18 cellular contexts compared by ENCODE assay signal in the genomic region with DNA sequence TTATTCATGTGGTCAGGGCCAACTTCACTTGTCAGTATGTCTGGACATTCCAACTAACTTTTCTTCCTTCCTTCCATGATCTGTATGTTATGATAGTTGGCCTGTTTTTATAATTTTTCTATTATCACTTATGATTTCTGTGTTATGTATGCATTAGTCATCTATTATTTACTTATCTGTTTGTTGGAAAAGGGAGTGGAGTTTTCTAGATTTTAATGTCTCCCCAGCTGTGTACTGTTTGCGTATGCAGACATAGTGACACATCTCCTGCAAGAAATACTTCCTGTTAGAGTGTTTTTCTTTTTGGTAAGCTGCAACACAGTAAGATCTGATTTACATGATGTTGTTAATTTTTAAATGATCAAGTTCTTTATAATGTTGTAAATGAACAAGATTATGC. TPM values are rescaled to one million over a fixed set of nuclear protein-coding genes. Genes with fewer than 3 reads are reported as not detected.
A peak's percentile ranks its signal among the peaks of the same experiment; 100 is the strongest.
DNase-seq lines count a peak whose midpoint lies in the region; ATAC-seq and TF ChIP-seq lines count a peak whose summit lies in the region.
"Had no signal": no experiment of that assay in that cellular context is flagged by ENCODE, and none has a peak within 500 bp of the region (broad histone marks: within the 10 kb centered on the region; RNA-seq: fewer than 3 reads in every experiment).

No MANE protein-coding gene starts in this region.

- H3K36me3 Mint-ChIP-seq in activated CD4-positive, alpha-beta T cell treated with anti-CD3 and anti-CD28 coated beads, Interleukin-2, amount 10 ng/mL, durations not matched to agents 7 days and 5 days (ENCODE audit: low read depth): peaks cover 48% of the 10 kb centered on the region

- no peak overlapping the region for H3K4me3 Mint-ChIP-seq in activated CD4-positive, alpha-beta T cell treated with anti-CD3 and anti-CD28 coated beads, Interleukin-2, amount 10 ng/mL, durations not matched to agents 7 days and 5 days
- H3K4me3 Mint-ChIP-seq: CD8-positive, alpha-beta T cell; H9 had no signal

- no peaks in the 10 kb centered on the region for H3K9me3 Mint-ChIP-seq in activated CD4-positive, alpha-beta T cell treated with anti-CD3 and anti-CD28 coated beads, Interleukin-2, amount 10 ng/mL, durations not matched to agents 7 days and 5 days
- H3K9me3 Mint-ChIP-seq: CD8-positive, alpha-beta T cell; H9 had no signal

- CTCF ChIA-PET in activated CD4-positive, alpha-beta T cell treated with anti-CD3 and anti-CD28 coated beads, Interleukin-2, amount 10 ng/mL, durations not matched to agents 7 days and 5 days (lab: Charles Lee): no interaction called here

- H3K27ac Mint-ChIP-seq in activated CD4-positive, alpha-beta T cell treated with anti-CD3 and anti-CD28 coated beads, Interleukin-2, amount 10 ng/mL, durations not matched to agents 7 days and 5 days: peak overlapping the region; percentile 41
- H3K27ac Mint-ChIP-seq: CD8-positive, alpha-beta T cell; H9 had no signal

- no peak for DNase-seq in activated CD4-positive, alpha-beta T cell treated with anti-CD3 and anti-CD28 coated beads, Interleukin-2, amount 10 ng/mL, durations not matched to agents 7 days and 5 days
- DNase-seq in activated CD4-positive, alpha-beta T cell treated with anti-CD3 and anti-CD28 coated beads for 48 hours: no peak
- DNase-seq in amniotic epithelial cell (ENCODE audit: low read depth) (peak; percentile 41), fibroblast of pulmonary artery (ENCODE audit: low read depth) (peak; percentile 66), renal cortical epithelial cell (ENCODE audit: low read depth) (peak; percentile 30), GOT3 (lab: John Stamatoyannopoulos, UW) (no peak), NCI-H1048 (lab: John Stamatoyannopoulos, UW) (no peak)
- DNase-seq: 8988T; CD8-positive, alpha-beta T cell; DMS79; H9; MV-4-11; NCI-H1417 treated with DMSO at 0.1 percent for 48 hours; NCI-H1930; NCI-H510A treated with DMSO at 0.1 percent for 48 hours; NCI-H82 had no signal

- POLR2A ChIA-PET in activated CD4-positive, alpha-beta T cell treated with anti-CD3 and anti-CD28 coated beads, Interleukin-2, amount 10 ng/mL, durations not matched to agents 7 days and 5 days (lab: Charles Lee): no interaction called here

- TF ChIP-seq CTCF in fibroblast of pulmonary artery (IDR thresholded peaks at IDR 0.05; ENCODE audit: low read length, missing control alignments): no peak

- ATAC-seq in HG03025 (IDR thresholded peaks at IDR 0.05; ENCODE audit: low FRiP score, unreplicated experiment): no peak
- ATAC-seq: CD8-positive, alpha-beta T cell had no signal

- H3K27me3 Mint-ChIP-seq in activated CD4-positive, alpha-beta T cell treated with anti-CD3 and anti-CD28 coated beads, Interleukin-2, amount 10 ng/mL, durations not matched to agents 7 days and 5 days: no peaks in the 10 kb centered on the region

- H3K4me3 ChIP-seq in fibroblast of pulmonary artery (replicated peaks; ENCODE audit: low read depth, low read length): no peak overlapping the region
- H3K4me3 ChIP-seq: PC-9 had no signal

- H3K4me1 Mint-ChIP-seq in activated CD4-positive, alpha-beta T cell treated with anti-CD3 and anti-CD28 coated beads, Interleukin-2, amount 10 ng/mL, durations not matched to agents 7 days and 5 days: no peaks in the 10 kb centered on the region

RNA-seq across cellular contexts. Expression of a gene that starts 8.7 kb away (rescaled TPM):
- total RNA-seq in activated CD4-positive, alpha-beta T cell treated with anti-CD3 and anti-CD28 coated beads, Interleukin-2, amount 10 ng/mL, durations not matched to agents 7 days and 5 days: not detected
- total RNA-seq in renal cortical epithelial cell: 0.52 and 1.5 TPM in 2 replicates
- total RNA-seq: CD8-positive, alpha-beta T cell; H9; PC-9 had no signal

Comparison
In these comparisons a context has a peak if more than half of its experiments do, and no peak if none do; other contexts are left out.
1. DNase-seq: peak in amniotic epithelial cell (single experiment), fibroblast of pulmonary artery (single experiment) and renal cortical epithelial cell (single experiment); none in activated CD4-positive, alpha-beta T cell treated with anti-CD3 and anti-CD28 coated beads, Interleukin-2, amount 10 ng/mL, durations not matched to agents 7 days and 5 days (single experiment), activated CD4-positive, alpha-beta T cell treated with anti-CD3 and anti-CD28 coated beads for 48 hours (single experiment), GOT3 (single experiment) and NCI-H1048 (single experiment).